ENCODE assay signal across 23 cellular contexts in genomic region chr18:34734048-34734447, GRCh38. TPM values are rescaled to one million over a fixed set of nuclear protein-coding genes. Genes with fewer than 3 reads are reported as not detected.
DNase-seq lines count a peak whose midpoint lies in the region; ATAC-seq, FAIRE-seq and TF ChIP-seq lines count a peak whose summit lies in the region.
"Had no signal": no experiment of that assay in that cellular context is flagged by ENCODE, and none has a peak within 500 bp of the region (broad histone marks: within the 10 kb centered on the region; RNA-seq: fewer than 3 reads in every experiment).

No MANE protein-coding gene starts in this region.

- no peak overlapping the region for H3K23ac ChIP-seq in trophoblast cell (ENCODE audit: low read length)

- WGBS in HepG2 (ENCODE audit: low lambda C conversion rate) = 13% methylated on average over 1 of the region's 1 CpG
- no CpG with 5 or more reads among the region's 1 CpG for WGBS in right lobe of liver (ENCODE audit: insufficient coverage, low coverage, low lambda C conversion rate, missing lambda C conversion rate)
- 12% methylated on average over 1 of the region's 1 CpG for WGBS in hepatocyte (ENCODE audit: low lambda C conversion rate, missing lambda C conversion rate)
- WGBS in trophoblast cell (ENCODE audit: extremely low coverage, insufficient coverage, insufficient read length) = no CpG with 5 or more reads among the region's 1 CpG

- H2AFZ ChIP-seq in HepG2 (ENCODE audit: low read length) (no peak overlapping the region), hepatocyte (no peak overlapping the region), trophoblast cell (ENCODE audit: insufficient read depth, low read length, poor library complexity) (no peak overlapping the region)

- ATAC-seq in HepG2 (no peak), right lobe of liver (no peak), HG02642 (IDR thresholded peaks at IDR 0.05; ENCODE audit: poor library complexity, unreplicated experiment) (no peak), GM18909 (IDR thresholded peaks at IDR 0.05; ENCODE audit: poor library complexity, unreplicated experiment) (no peak)
- ATAC-seq: A549 had no signal

- TF ChIP-seq CTCF in HepG2 (CRISPR knock-in tag; IDR thresholded peaks at IDR 0.05) (no peak), right lobe of liver (IDR thresholded peaks at IDR 0.05) (no peak), hepatocyte (IDR thresholded peaks at IDR 0.05; ENCODE audit: poor library complexity) (no peak)

- H3K18ac ChIP-seq in trophoblast cell (ENCODE audit: low read length) = no peak overlapping the region

- POLR2A ChIA-PET in HepG2 (lab: Yijun Ruan, JAX) = no interaction called here

- TF ChIP-seq POLR2A in HepG2 (IDR thresholded peaks at IDR 0.05; ENCODE audit: insufficient read depth in 1 of 2, low read depth in 2 of 2, low read length in 2 of 2) (no peak), right lobe of liver (IDR thresholded peaks at IDR 0.05) (no peak), GM12891 (IDR thresholded peaks at IDR 0.05; ENCODE audit: low read depth, low read length) (no peak)

- FAIRE-seq in HepG2 (lab: Jason Lieb, UNC) (peak; percentile 18), GM12891 (lab: Jason Lieb, UNC) (no peak)
- FAIRE-seq: A549, G401.6, H54 had no signal

- no peak overlapping the region for H4K8ac ChIP-seq in trophoblast cell (ENCODE audit: low read depth, low read length)

- H3K9me2 ChIP-seq in hepatocyte (replicated peaks; ENCODE audit: insufficient read depth) = no peaks in the 10 kb centered on the region

- no peak for TF ChIP-seq EP300 in HepG2 (IDR thresholded peaks at IDR 0.05; ENCODE audit: low read depth in 2 of 2, low read length in 2 of 2)
- TF ChIP-seq EP300 in HepG2 (CRISPR knock-in tag; IDR thresholded peaks at IDR 0.05; ENCODE audit: borderline replicate concordance) = no peak

- no peaks in the 10 kb centered on the region for H3K79me2 ChIP-seq in HepG2 (ENCODE audit: insufficient read depth, low read length)
- no peaks in the 10 kb centered on the region for H3K79me2 ChIP-seq in hepatocyte
- no peaks in the 10 kb centered on the region for H3K79me2 ChIP-seq in trophoblast cell (ENCODE audit: control insufficient read depth, insufficient read depth, low read length, poor library complexity)

- H3K4me3 ChIP-seq in HepG2 (replicated peaks in 1 of 3; ENCODE audit: insufficient read depth in 1 of 3, low read depth in 2 of 3, low read length in 3 of 3) (no peak overlapping the region), right lobe of liver (no peak overlapping the region), hepatocyte (no peak overlapping the region), trophoblast cell (ENCODE audit: low read depth, low read length) (no peak overlapping the region)
- H3K4me3 ChIP-seq: A549; BLaER1 treated with 17β-estradiol and CSF1 and Interleukin-3, amounts not matched to agents 10 nM and 100 nM; HAP-1 had no signal

- no peak overlapping the region for H4K91ac ChIP-seq in trophoblast cell (ENCODE audit: low read depth, low read length)

- in situ Hi-C loops in HepG2 (cut with HindIII; ENCODE audit: extremely low pct_ligation_motif_present, low pct_unique_long_range_greater_than_20kb) = no loop called here

- no peak overlapping the region for H3K14ac ChIP-seq in trophoblast cell (ENCODE audit: low read length)

- H3K9me3 ChIP-seq in HepG2 (ENCODE audit: low read length) = no peaks in the 10 kb centered on the region
- no peaks in the 10 kb centered on the region for H3K9me3 ChIP-seq in right lobe of liver
- H3K9me3 ChIP-seq in hepatocyte (ENCODE audit: low read depth) = no peaks in the 10 kb centered on the region
- no peaks in the 10 kb centered on the region for H3K9me3 ChIP-seq in trophoblast cell (ENCODE audit: insufficient read depth, low read depth, low read length)
- H3K9me3 ChIP-seq: A549; BE2C; BLaER1 treated with 17β-estradiol and CSF1 and Interleukin-3, amounts not matched to agents 10 nM and 100 nM; HAP-1 had no signal

- no peak overlapping the region for H4K12ac ChIP-seq in trophoblast cell (ENCODE audit: low read depth, low read length)

- intact Hi-C loops in HepG2 (cut with micrococcal nuclease; ENCODE audit: unreplicated experiment) = no loop called here
- intact Hi-C loops in right lobe of liver (cut with DNase I) = no loop called here

- H3K27ac ChIP-seq in HepG2 (ENCODE audit: extremely low read length, insufficient read depth, low read length) (no peak overlapping the region), right lobe of liver (no peak overlapping the region), hepatocyte (peak overlapping the region; percentile 62), trophoblast cell (ENCODE audit: low read depth, low read length) (no peak overlapping the region)
- H3K27ac ChIP-seq: A549; BLaER1 treated with 17β-estradiol and CSF1 and Interleukin-3, amounts not matched to agents 10 nM and 100 nM had no signal

- H3K4ac ChIP-seq in trophoblast cell (ENCODE audit: low read depth, low read length) = no peak overlapping the region

- H2AK5ac ChIP-seq in trophoblast cell (ENCODE audit: low read length) = no peak overlapping the region

- H4K20me1 ChIP-seq in HepG2 (ENCODE audit: insufficient read depth, low read length) (no peaks in the 10 kb centered on the region), hepatocyte (ENCODE audit: insufficient read depth, poor library complexity, severe bottlenecking) (no peaks in the 10 kb centered on the region)

- no peaks in the 10 kb centered on the region for H3K79me1 ChIP-seq in trophoblast cell (ENCODE audit: low read length)

- no peak overlapping the region for H3K4me2 ChIP-seq in HepG2 (ENCODE audit: low read depth, low read length)
- H3K4me2 ChIP-seq in hepatocyte = no peak overlapping the region
- H3K4me2 ChIP-seq in trophoblast cell (ENCODE audit: low read length) = no peak overlapping the region
- H3K4me2 ChIP-seq: A549; BLaER1 treated with 17β-estradiol and CSF1 and Interleukin-3, amounts not matched to agents 10 nM and 100 nM had no signal

- TF ChIP-seq RAD21 in HepG2 (CRISPR knock-in tag; IDR thresholded peaks at IDR 0.05) = no peak

- no peak overlapping the region for H2BK120ac ChIP-seq in trophoblast cell (ENCODE audit: insufficient read depth, low read length, poor library complexity)

- no TSS peak for BruUV-seq in HepG2 (replicated peaks; lab: Mats Ljungman, UMichigan)

- H3K27me3 ChIP-seq in HepG2 (ENCODE audit: control insufficient read depth in 1 of 2, insufficient read depth in 2 of 2, low read length in 2 of 2) (no peaks in the 10 kb centered on the region), right lobe of liver (no peaks in the 10 kb centered on the region), hepatocyte (no peaks in the 10 kb centered on the region), trophoblast cell (ENCODE audit: insufficient read depth, low read length) (no peaks in the 10 kb centered on the region)
- H3K27me3 ChIP-seq: BE2C; BLaER1 treated with 17β-estradiol and CSF1 and Interleukin-3, amounts not matched to agents 10 nM and 100 nM had no signal

- DNase-seq in HepG2 (ENCODE audit: low spot score) (peak; percentile 7), right lobe of liver (no peak), hepatocyte (ENCODE audit: low spot score) (no peak), trophoblast cell (peak; percentile 81 to 82), GM12891 (ENCODE audit: insufficient read length, low spot score) (no peak)
- DNase-seq: 8988T; ACHN; AML-193; BE2C; Calu3; CD4-positive, alpha-beta T cell; CD8-positive, alpha-beta memory T cell; DMS53; DMS79 treated with DMSO at 0.1 percent for 48 hours; GOT3; HFFc6 had no signal

- no peaks in the 10 kb centered on the region for H3K36me3 ChIP-seq in HepG2 (replicated peaks in 1 of 2; ENCODE audit: control insufficient read depth in 1 of 2, insufficient read depth in 2 of 2, low read length in 2 of 2)
- H3K36me3 ChIP-seq in right lobe of liver = no peaks in the 10 kb centered on the region
- H3K36me3 ChIP-seq in hepatocyte (replicated peaks; ENCODE audit: insufficient read depth, low read depth) = no peaks in the 10 kb centered on the region
- H3K36me3 ChIP-seq in trophoblast cell (ENCODE audit: control insufficient read depth in 1 of 2, insufficient read depth in 2 of 2, low read length in 2 of 2) = no peaks in the 10 kb centered on the region
- H3K36me3 ChIP-seq: BE2C, HAP-1 had no signal

- CTCF ChIA-PET in HepG2 (lab: Yijun Ruan, JAX; ENCODE audit: low intra/inter-chr PET ratio, low total read pairs) = no interaction called here

- H3K9ac ChIP-seq in HepG2 (ENCODE audit: insufficient read depth, low read depth, low read length) (no peak overlapping the region), trophoblast cell (ENCODE audit: low read length) (no peak overlapping the region)
- H3K9ac ChIP-seq: BLaER1 treated with 17β-estradiol and CSF1 and Interleukin-3, amounts not matched to agents 10 nM and 100 nM had no signal

- H2BK12ac ChIP-seq in trophoblast cell (ENCODE audit: low read length) = no peak overlapping the region

- H3K4me1 ChIP-seq in HepG2 (ENCODE audit: insufficient read depth, low read length) (peaks cover 8% of the 10 kb centered on the region), right lobe of liver (no peaks in the 10 kb centered on the region), hepatocyte (ENCODE audit: insufficient read depth) (peaks cover 13% of the 10 kb centered on the region), trophoblast cell (ENCODE audit: control insufficient read depth in 1 of 2, insufficient read depth in 2 of 2, low read length in 2 of 2) (peaks cover 0 to 5% of the 10 kb centered on the region in 2 experiments)
- H3K4me1 ChIP-seq: BE2C had no signal

- H2BK5ac ChIP-seq in trophoblast cell (ENCODE audit: low read depth, low read length, poor library complexity) = no peak overlapping the region

RNA-seq across cellular contexts. Expression of gene DTNA, which starts 23.9 kb away (rescaled TPM):
- 8.5 and 12.1 TPM in 2 replicates for total RNA-seq in HepG2 (2016; rRNA removed; fragmentation: Illumina TruSeq; extraction: Trizol)
- total RNA-seq in HepG2 (2016; cell fraction: cytosol; rRNA removed; fragmentation: Illumina TruSeq; extraction: Trizol; ENCODE audit: low read depth) = 5.6 and 5.9 TPM in 2 replicates
- total RNA-seq in HepG2 (2016; cell fraction: insoluble cytoplasmic fraction; rRNA removed; fragmentation: Illumina TruSeq; extraction: Trizol) = 7.7 and 11.2 TPM in 2 replicates
- total RNA-seq in HepG2 (2016; cell fraction: membrane; rRNA removed; fragmentation: Illumina TruSeq; extraction: Trizol) = 6.9 TPM in 2 replicates
- 16.8 and 19.4 TPM in 2 replicates for total RNA-seq in HepG2 (2016; cell fraction: nucleus; rRNA removed; fragmentation: Illumina TruSeq; extraction: Trizol)
- polyA plus RNA-seq in HepG2 (2011; rRNA removed) = 29.0 and 32.7 TPM in 2 replicates
- 12.9 and 18.6 TPM in 2 replicates for polyA plus RNA-seq in HepG2 (2011; cell fraction: cytosol; rRNA removed)
- polyA plus RNA-seq in HepG2 (2011; cell fraction: nucleus; rRNA removed) = 57.8 and 94.9 TPM in 2 replicates
- 8.6 and 15.0 TPM in 2 replicates for polyA plus RNA-seq in HepG2 (2012)
- polyA plus RNA-seq in HepG2 (2016; cell fraction: cytosol; fragmentation: Illumina TruSeq; extraction: Trizol; ENCODE audit: low read depth) = 2.9 and 4.0 TPM in 2 replicates
- 10.4 and 11.2 TPM in 2 replicates for polyA plus RNA-seq in HepG2 (2016; cell fraction: insoluble cytoplasmic fraction; fragmentation: Illumina TruSeq; extraction: Trizol; ENCODE audit: low read depth)
- polyA plus RNA-seq in HepG2 (2016; cell fraction: membrane; fragmentation: Illumina TruSeq; extraction: Trizol; ENCODE audit: low read depth) = 5.0 and 5.4 TPM in 2 replicates
- polyA plus RNA-seq in HepG2 (2016; cell fraction: nucleus; fragmentation: Illumina TruSeq; extraction: Trizol; ENCODE audit: insufficient read depth, low read depth) = 9.2 and 13.2 TPM in 2 replicates
- 11.9 and 58.5 TPM in 2 replicates for polyA minus RNA-seq in HepG2 (2011; rRNA and poly(A)+ RNA removed; ENCODE audit: low replicate concordance)
- 9.8 and 12.7 TPM in 2 replicates for polyA minus RNA-seq in HepG2 (2011; cell fraction: cytosol; rRNA and poly(A)+ RNA removed)
- 102 and 146 TPM in 2 replicates for polyA minus RNA-seq in HepG2 (2011; cell fraction: nucleus; rRNA and poly(A)+ RNA removed)
- total RNA-seq in right lobe of liver = 10 to 100 TPM in 3 of 6 experiments, 1 to 10 TPM in 2, under 1 TPM in 1; 0.90 to 29.4 (median 13.7) TPM
- 34.0 and 42.8 TPM in 2 replicates for total RNA-seq in hepatocyte
- polyA plus RNA-seq in hepatocyte = 18.3 and 19.1 TPM in 2 replicates
- 3.7 and 4.3 TPM in 2 replicates for polyA plus RNA-seq in trophoblast cell (2013)
- not detected for polyA plus RNA-seq in GM12891 (2012; ENCODE audit: low read depth, missing spikeins)
- total RNA-seq: CD4-positive, alpha-beta T cell; CD8-positive, alpha-beta memory T cell had no signal
- polyA plus RNA-seq: CD8-positive, alpha-beta memory T cell had no signal

Comparison
In these comparisons a context has a peak if more than half of its experiments do, and no peak if none do; other contexts are left out.
1. DNase-seq: peak in HepG2 (single experiment) and trophoblast cell (2 of 2); none in right lobe of liver (0 of 3), hepatocyte (single experiment) and GM12891 (single experiment).